Comparison of ENCODE assay signal across 23 cellular contexts in the genomic region with DNA sequence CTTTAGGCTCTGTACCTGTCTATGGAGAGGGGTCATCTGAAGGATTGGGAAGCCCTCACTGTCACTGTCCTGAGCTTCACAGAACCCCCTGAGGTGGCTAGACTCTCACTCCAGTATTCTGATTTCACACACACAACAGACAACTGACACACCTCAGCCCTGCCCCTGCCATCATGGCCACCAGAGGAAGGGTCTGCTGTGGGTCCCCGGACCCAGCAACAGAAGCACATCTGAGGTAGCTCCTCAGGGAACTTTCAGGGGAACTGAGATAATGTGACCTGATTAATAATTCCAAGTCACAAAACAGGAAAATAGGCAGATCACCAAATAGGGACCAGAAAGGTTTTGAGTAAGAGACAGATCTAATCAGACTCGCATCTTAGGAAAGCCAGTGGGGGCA. TPM values are rescaled to one million over a fixed set of nuclear protein-coding genes. Genes with fewer than 3 reads are reported as not detected.
A peak's percentile ranks its signal among the peaks of the same experiment; 100 is the strongest.
DNase-seq lines count a peak whose midpoint lies in the region; ATAC-seq and TF ChIP-seq lines count a peak whose summit lies in the region.
"Had no signal": no experiment of that assay in that cellular context is flagged by ENCODE, and none has a peak within 500 bp of the region (broad histone marks: within the 10 kb centered on the region; RNA-seq: fewer than 3 reads in every experiment).

No MANE protein-coding gene starts in this region.

- POLR2A ChIA-PET in CD8-positive, alpha-beta T cell (lab: Charles Lee): no interaction called here

- no peaks in the 10 kb centered on the region for H3K27me3 Mint-ChIP-seq in activated T-cell treated with anti-CD3 and anti-CD28 coated beads, Interleukin-2, amount 50 U/mL, for 24 hours
- no peaks in the 10 kb centered on the region for H3K27me3 Mint-ChIP-seq in CD8-positive, alpha-beta T cell (ENCODE audit: low read depth)
- H3K27me3 Mint-ChIP-seq: B cell had no signal

- intact Hi-C loops in CD8-positive, alpha-beta T cell (cut with DNase I, micrococcal nuclease): no loop called here
- intact Hi-C loops in sciatic nerve (cut with DNase I): no loop called here

- peak overlapping the region; percentile 70 for H3K27ac Mint-ChIP-seq in activated T-cell treated with anti-CD3 and anti-CD28 coated beads, Interleukin-2, amount 50 U/mL, for 24 hours
- peak overlapping the region; percentile 78 for H3K27ac Mint-ChIP-seq in CD8-positive, alpha-beta T cell
- H3K27ac Mint-ChIP-seq: B cell had no signal

- no peak overlapping the region for H3K4me3 Mint-ChIP-seq in activated T-cell treated with anti-CD3 and anti-CD28 coated beads, Interleukin-2, amount 50 U/mL, for 24 hours
- no peak overlapping the region for H3K4me3 Mint-ChIP-seq in CD8-positive, alpha-beta T cell
- H3K4me3 Mint-ChIP-seq: B cell, CD14-positive monocyte had no signal

- TF ChIP-seq CTCF in CD8-positive, alpha-beta T cell (IDR thresholded peaks at IDR 0.05): no peak

- CTCF ChIA-PET in CD8-positive, alpha-beta T cell (lab: Charles Lee): interaction anchor here (1.5 kb wide), 1 partner anchor 9 kb away, joined by 6 read pairs; no protein-coding TSS in a partner anchor

- no peaks in the 10 kb centered on the region for H3K9me3 ChIP-seq in CD8-positive, alpha-beta T cell (ENCODE audit: low read length)
- H3K9me3 ChIP-seq in SJSA1 (replicated peaks): no peaks in the 10 kb centered on the region
- H3K9me3 ChIP-seq: A549 had no signal

- no peak for ATAC-seq in CD8-positive, alpha-beta T cell
- ATAC-seq in sciatic nerve: no peak
- ATAC-seq: A549 had no signal

- H3K36me3 ChIP-seq in CD8-positive, alpha-beta T cell (ENCODE audit: insufficient read depth, low read length): peaks cover 48% of the 10 kb centered on the region
- H3K36me3 ChIP-seq in SJSA1: peaks cover 93% of the 10 kb centered on the region

- DNase-seq in activated T-cell treated with anti-CD3 and anti-CD28 coated beads, Interleukin-2, amount 50 U/mL, for 24 hours: no peak
- DNase-seq in activated T-cell treated with anti-CD3 and anti-CD28 coated beads, Interleukin-2, amount 50 U/mL, for 48 hours: no peak
- DNase-seq in CD8-positive, alpha-beta T cell: no peak
- DNase-seq in SJSA1 (ENCODE audit: low read depth in 1 of 2, low spot score in 2 of 2) (no peak), sciatic nerve (ENCODE audit: low spot score) (peak; percentile 5), NK-92 (lab: John Stamatoyannopoulos, UW; ENCODE audit: unreplicated experiment) (no peak), NCI-H1092 treated with DMSO at 0.1 percent for 48 hours (lab: John Stamatoyannopoulos, UW) (no peak), HK-2 (ENCODE audit: unreplicated experiment) (no peak)
- DNase-seq: DMS79; H7; NCI-H1105; NCI-H146; NCI-H2029 treated with DMSO at 0.1 percent for 48 hours; NCI-H226; NCI-H510A treated with DMSO at 0.1 percent for 48 hours; NCI-H748 treated with DMSO at 0.1 percent for 48 hours; NK-92 treated with Interleukin-12 subunit alpha and Interleukin-12 subunit beta, amount 100 ng/mL, for 24 hours; Right ventricle myocardium superior had no signal

- H3K36me3 Mint-ChIP-seq in activated T-cell treated with anti-CD3 and anti-CD28 coated beads, Interleukin-2, amount 50 U/mL, for 24 hours (ENCODE audit: low read depth): peaks cover 96% of the 10 kb centered on the region
- H3K36me3 Mint-ChIP-seq in CD8-positive, alpha-beta T cell: peaks cover 86% of the 10 kb centered on the region

- no peaks in the 10 kb centered on the region for H3K27me3 ChIP-seq in CD8-positive, alpha-beta T cell (ENCODE audit: insufficient read depth, low read length)
- H3K27me3 ChIP-seq in SJSA1 (replicated peaks): no peaks in the 10 kb centered on the region

- H3K4me1 Mint-ChIP-seq in activated T-cell treated with anti-CD3 and anti-CD28 coated beads, Interleukin-2, amount 50 U/mL, for 24 hours (ENCODE audit: low read depth): peaks cover 11% of the 10 kb centered on the region
- H3K4me1 Mint-ChIP-seq in CD8-positive, alpha-beta T cell (ENCODE audit: low read depth): no peaks in the 10 kb centered on the region
- H3K4me1 Mint-ChIP-seq: B cell, CD14-positive monocyte had no signal

- no peak overlapping the region for H3K4me3 ChIP-seq in CD8-positive, alpha-beta T cell (ENCODE audit: low read depth, low read length)
- no peak overlapping the region for H3K4me3 ChIP-seq in SJSA1
- H3K4me3 ChIP-seq: A549 had no signal

- no peaks in the 10 kb centered on the region for H3K4me1 ChIP-seq in CD8-positive, alpha-beta T cell (ENCODE audit: insufficient read depth, low read length)
- H3K4me1 ChIP-seq in SJSA1 (replicated peaks): peaks cover 39% of the 10 kb centered on the region
- H3K4me1 ChIP-seq: A549 had no signal

- no peak overlapping the region for H3K27ac ChIP-seq in CD8-positive, alpha-beta T cell (ENCODE audit: low read depth, low read length)
- H3K27ac ChIP-seq in SJSA1: peak overlapping the region; percentile 82
- H3K27ac ChIP-seq: A549, HL-60, KMS-11 had no signal

- H3K9me3 Mint-ChIP-seq in activated T-cell treated with anti-CD3 and anti-CD28 coated beads, Interleukin-2, amount 50 U/mL, for 24 hours: no peaks in the 10 kb centered on the region
- H3K9me3 Mint-ChIP-seq in CD8-positive, alpha-beta T cell: no peaks in the 10 kb centered on the region
- H3K9me3 Mint-ChIP-seq: CD14-positive monocyte had no signal

RNA-seq across cellular contexts. Expression of a gene that starts 7.5 kb away (rescaled TPM):
- 10 to 100 TPM; 31.0 to 34.1 TPM for total RNA-seq in CD8-positive, alpha-beta T cell
- total RNA-seq in SJSA1 (2014; rRNA removed; shearing (Covaris generic)): 42.7 and 43.2 TPM in 2 replicates
- total RNA-seq in sciatic nerve: 43.8 TPM

RNA-seq across cellular contexts. Expression of a gene that starts 22.7 kb away (rescaled TPM):
- 10 to 100 TPM in 1 of 2 experiments, 1 to 10 TPM in 1; 9.9 to 10.5 TPM for total RNA-seq in CD8-positive, alpha-beta T cell
- total RNA-seq in SJSA1 (2014; rRNA removed; shearing (Covaris generic)): 54.3 and 65.2 TPM in 2 replicates
- 18.7 TPM for total RNA-seq in sciatic nerve

RNA-seq across cellular contexts. Expression of a gene that starts 23.5 kb away (rescaled TPM):
- total RNA-seq in CD8-positive, alpha-beta T cell: 10 to 100 TPM; 16.1 to 16.7 TPM
- 7.7 and 17.2 TPM in 2 replicates for total RNA-seq in SJSA1 (2014; rRNA removed; shearing (Covaris generic))
- total RNA-seq in sciatic nerve: 26.2 TPM

RNA-seq across cellular contexts. Expression of a gene that starts 24.0 kb away (rescaled TPM):
- total RNA-seq in CD8-positive, alpha-beta T cell: 10 to 100 TPM; 67.8 to 70.8 TPM
- total RNA-seq in SJSA1 (2014; rRNA removed; shearing (Covaris generic)): 128 and 158 TPM in 2 replicates
- 41.5 TPM for total RNA-seq in sciatic nerve

RNA-seq across cellular contexts. Expression of a gene that starts 24.7 kb away (rescaled TPM):
- 1 to 10 TPM; 1.8 to 2.3 TPM for total RNA-seq in CD8-positive, alpha-beta T cell
- total RNA-seq in SJSA1 (2014; rRNA removed; shearing (Covaris generic)): 59.6 and 72.5 TPM in 2 replicates
- total RNA-seq in sciatic nerve: not detected
